In the genomic region with DNA sequence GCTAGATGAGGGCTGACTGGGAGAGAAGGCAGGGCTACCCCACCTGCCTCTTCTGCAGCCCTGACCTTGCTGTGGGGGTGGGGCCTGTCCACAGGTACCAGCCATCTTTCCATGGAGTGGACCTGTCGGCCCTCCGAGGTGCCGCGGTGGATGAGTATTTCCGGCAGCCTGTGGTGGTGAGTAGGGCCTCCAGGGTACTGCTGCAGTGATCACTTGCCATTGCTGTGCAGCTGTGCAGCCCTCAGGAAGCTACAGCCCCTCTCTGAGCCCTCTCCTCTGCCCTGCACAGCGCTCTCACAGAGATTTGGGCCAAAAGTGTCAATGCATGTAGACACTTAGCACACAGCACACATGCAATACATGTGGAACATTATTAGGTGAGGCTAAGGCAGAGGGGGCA, we compare ENCODE assay signal across 27 cellular contexts.
"Had no signal": no experiment of that assay in that cellular context is flagged by ENCODE, and none has a peak within 500 bp of the region (broad histone marks: within the 10 kb centered on the region; RNA-seq: fewer than 3 reads in every experiment).

No MANE protein-coding gene starts in this region.

- H3K27me3 Mint-ChIP-seq: naive B cell; stimulated activated naive B cell treated with anti-CD40 and anti-IgM and Interleukin-4, amounts not matched to agents 10 μg/mL and 1 μg/mL and 100 μg/mL, for 72 hours had no signal

- H3K36me3 ChIP-seq: neural progenitor cell, ovary had no signal

- H3K27me3 ChIP-seq: neural progenitor cell, neutrophil, ovary, sigmoid colon, stomach, testis, thyroid gland, transverse colon, upper lobe of left lung had no signal

- H3K4me3 Mint-ChIP-seq: mesothelial cell of epicardium; naive B cell; natural killer cell; nephron progenitor cell; neural progenitor cell; stimulated activated naive B cell treated with anti-CD40 and anti-IgM and Interleukin-4, amounts not matched to agents 10 μg/mL and 1 μg/mL and 100 μg/mL, for 72 hours had no signal

- H3K27ac ChIP-seq: left ventricle myocardium inferior, neural progenitor cell, neutrophil, ovary, prostate gland, sigmoid colon, stomach, testis, thyroid gland, transverse colon, upper lobe of left lung had no signal

- H3K4me1 ChIP-seq: neural progenitor cell, prostate gland, sigmoid colon, testis, thyroid gland, transverse colon had no signal

- H3K27ac Mint-ChIP-seq: mesothelial cell of epicardium; natural killer cell; neural progenitor cell; stimulated activated naive B cell treated with anti-CD40 and anti-IgM and Interleukin-4, amounts not matched to agents 10 μg/mL and 1 μg/mL and 100 μg/mL, for 72 hours had no signal

- H3K4me2 ChIP-seq: neural progenitor cell, smooth muscle cell had no signal

- H3K9me3 ChIP-seq: left ventricle myocardium inferior, neutrophil, ovary, prostate gland, sigmoid colon, stomach, testis, thyroid gland, transverse colon, upper lobe of left lung had no signal

- H3K4me3 ChIP-seq: left ventricle myocardium inferior, lung, neural progenitor cell, ovary, prostate gland, sigmoid colon, smooth muscle cell, stomach, testis, thyroid gland, transverse colon, upper lobe of left lung had no signal

- DNase-seq: hypothalamus; islet precursor cell; left ventricle myocardium inferior; mesendoderm; naive B cell; natural killer cell; nephron progenitor cell; occipital lobe; ovary; retina; right cardiac atrium; sigmoid colon; stimulated activated CD4-positive, alpha-beta T cell treated with anti-CD3 and anti-CD28 coated beads, Interleukin-1b, Interleukin-23, amount 100 ng/mL, for 48 hours; stimulated activated CD4-positive, alpha-beta T cell treated with anti-CD3 and anti-CD28 coated beads, Interleukin-4, amount 100 ng/mL, for 1 hour; stimulated activated naive B cell treated with anti-CD40 and anti-IgM and Interleukin-4, amounts not matched to agents 10 μg/mL and 1 μg/mL and 100 μg/mL, for 72 hours; stimulated activated naive CD8-positive, alpha-beta T cell treated with anti-CD3 and anti-CD28 coated beads, Interleukin-15, Interleukin-2, amounts not matched to agents 100 U/mL and 50 U/mL, for 24 hours; stomach; testis; thyroid gland; transverse colon had no signal

- H3K4me1 Mint-ChIP-seq: mesothelial cell of epicardium, natural killer cell, nephron progenitor cell, neural progenitor cell had no signal

- H3K36me3 Mint-ChIP-seq: natural killer cell had no signal

- H2AFZ ChIP-seq: neural progenitor cell had no signal

- H3K9ac ChIP-seq: neural progenitor cell had no signal

- H3K9me3 Mint-ChIP-seq: mesothelial cell of epicardium; naive B cell; natural killer cell; nephron progenitor cell; neural progenitor cell; stimulated activated naive B cell treated with anti-CD40 and anti-IgM and Interleukin-4, amounts not matched to agents 10 μg/mL and 1 μg/mL and 100 μg/mL, for 72 hours had no signal

- ATAC-seq: natural killer cell; right cardiac atrium; stimulated activated naive B cell treated with anti-CD40 and anti-IgM and Interleukin-4, amounts not matched to agents 10 μg/mL and 1 μg/mL and 100 μg/mL, for 72 hours; stimulated activated naive CD8-positive, alpha-beta T cell treated with anti-CD3 and anti-CD28 coated beads, Interleukin-15, Interleukin-2, amounts not matched to agents 100 U/mL and 50 U/mL, for 24 hours had no signal
